Comparison of ENCODE assay signal across 30 cellular contexts in the genomic region with DNA sequence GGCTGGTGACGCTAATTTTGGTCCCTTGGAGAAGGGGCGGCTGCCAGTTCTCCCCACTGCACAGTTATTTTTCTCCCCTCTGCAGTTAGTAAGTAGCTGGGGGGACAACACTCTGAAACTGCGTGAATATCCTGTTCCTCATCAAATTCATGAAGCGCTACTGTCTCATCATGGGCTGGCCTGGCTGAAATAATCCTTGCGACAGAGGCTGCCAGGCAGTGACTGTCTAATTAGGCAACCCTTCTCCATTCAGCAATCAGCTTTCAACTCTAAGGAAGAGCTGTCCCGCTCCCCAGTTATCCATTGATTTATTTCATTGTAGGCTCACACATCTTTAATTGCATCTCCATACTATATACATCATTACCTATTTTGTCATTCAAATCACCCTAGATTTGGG. TPM values are rescaled to one million over a fixed set of nuclear protein-coding genes. Genes with fewer than 3 reads are reported as not detected.
DNase-seq lines count a peak whose midpoint lies in the region; ATAC-seq and TF ChIP-seq lines count a peak whose summit lies in the region.
"Had no signal": no experiment of that assay in that cellular context is flagged by ENCODE, and none has a peak within 500 bp of the region (broad histone marks: within the 10 kb centered on the region; RNA-seq: fewer than 3 reads in every experiment).

No MANE protein-coding gene starts in this region.

- H3K4me3 Mint-ChIP-seq in IgD-negative memory B cell: peak overlapping the region in 1 of 4 donors; percentile 72
- no peak overlapping the region for H3K4me3 Mint-ChIP-seq in WTC11
- H3K4me3 Mint-ChIP-seq: activated CD4-positive, alpha-beta T cell treated with anti-CD3 and anti-CD28 coated beads for 36 hours; activated T-cell treated with anti-CD3 and anti-CD28 coated beads, Interleukin-2, amount 50 U/mL, for 4 hours; CD4-positive, alpha-beta memory T cell; neural crest cell; stimulated activated effector memory CD8-positive, alpha-beta T cell treated with anti-CD3 and anti-CD28 coated beads, Interleukin-12 subunit alpha, Interleukin-12 subunit beta, amount 100 ng/mL, for 72 hours had no signal

- TF ChIP-seq CTCF in RWPE2 (IDR thresholded peaks at IDR 0.05; ENCODE audit: poor library complexity, severe bottlenecking): no peak
- no peak for TF ChIP-seq CTCF in WTC11 (IDR thresholded peaks at IDR 0.05)

- peak overlapping the region; percentile 88 for H3K27ac ChIP-seq in RWPE2 (ENCODE audit: poor library complexity, severe bottlenecking)
- H3K27ac ChIP-seq: brain microvascular endothelial cell, esophagus muscularis mucosa, gastrocnemius medialis, hepatocyte, left ventricle myocardium inferior, parathyroid adenoma, testis had no signal

- peaks cover 78% of the 10 kb centered on the region for H3K36me3 ChIP-seq in RWPE2 (ENCODE audit: low read depth)
- H3K36me3 ChIP-seq: brain microvascular endothelial cell, gastrocnemius medialis had no signal

- CTCF ChIA-PET in WTC11 (lab: Charles Lee): interaction anchor here (0.7 to 2.0 kb wide), 2 partner anchors 31 kb away, joined by 3 to 9 read pairs; no protein-coding TSS in a partner anchor

- H3K4me1 ChIP-seq in RWPE2 (ENCODE audit: insufficient read depth, poor library complexity, severe bottlenecking): peaks cover 25% of the 10 kb centered on the region
- H3K4me1 ChIP-seq: gastrocnemius medialis, left ventricle myocardium inferior, parathyroid adenoma, testis had no signal

- no peak overlapping the region for H3K4me3 ChIP-seq in RWPE2 (ENCODE audit: severe bottlenecking)
- H3K4me3 ChIP-seq: esophagus muscularis mucosa, gastrocnemius medialis, hepatocyte, left ventricle myocardium inferior, spleen, testis had no signal

- DNase-seq in AML-193 (lab: John Stamatoyannopoulos, UW): peak; percentile 65 to 78
- no peak for DNase-seq in RWPE2 (ENCODE audit: low spot score)
- DNase-seq in fibroblast of gingiva (ENCODE audit: low read depth): peak; percentile 13
- DNase-seq in dedifferentiated amniotic fluid mesenchymal stem cell (ENCODE audit: extremely low spot score): no peak
- DNase-seq in WTC11 (ENCODE audit: low spot score): no peak
- no peak for DNase-seq in NCI-H526 treated with DMSO at 0.1 percent for 48 hours (lab: John Stamatoyannopoulos, UW)
- DNase-seq: activated CD4-positive, alpha-beta T cell treated with anti-CD3 and anti-CD28 coated beads for 36 hours; activated naive CD4-positive, alpha-beta T cell; activated T-cell treated with anti-CD3 and anti-CD28 coated beads, Interleukin-2, amount 50 U/mL, for 4 hours; brain microvascular endothelial cell; CD4-positive, alpha-beta memory T cell; effector CD8-positive, alpha-beta T cell; gastrocnemius medialis; left ventricle myocardium inferior; midbrain; NCI-H146; OCI-M1; right cardiac atrium; SHP77 treated with DMSO at 0.1 percent for 48 hours; spleen; stimulated activated CD4-positive, alpha-beta T cell treated with anti-CD3 and anti-CD28 coated beads, Interleukin-2, amount 100 ng/mL, for 48 hours; T-helper 1 cell; testis had no signal

- H3K27ac Mint-ChIP-seq in IgD-negative memory B cell (peak overlapping the region in 2 of 3 donors; percentile 31 to 64), WTC11 (no peak overlapping the region)
- H3K27ac Mint-ChIP-seq: activated CD4-positive, alpha-beta T cell treated with anti-CD3 and anti-CD28 coated beads for 36 hours; stimulated activated effector memory CD8-positive, alpha-beta T cell treated with anti-CD3 and anti-CD28 coated beads, Interleukin-12 subunit alpha, Interleukin-12 subunit beta, amount 100 ng/mL, for 72 hours had no signal

- H3K9me3 Mint-ChIP-seq in IgD-negative memory B cell: no peaks in the 10 kb centered on the region
- no peaks in the 10 kb centered on the region for H3K9me3 Mint-ChIP-seq in WTC11
- H3K9me3 Mint-ChIP-seq: activated T-cell treated with anti-CD3 and anti-CD28 coated beads, Interleukin-2, amount 50 U/mL, for 4 hours; CD4-positive, alpha-beta memory T cell; neural crest cell; stimulated activated effector memory CD8-positive, alpha-beta T cell treated with anti-CD3 and anti-CD28 coated beads, Interleukin-12 subunit alpha, Interleukin-12 subunit beta, amount 100 ng/mL, for 72 hours had no signal

- POLR2A ChIA-PET in WTC11 (lab: Charles Lee): no interaction called here

- peaks cover 3% of the 10 kb centered on the region for H3K36me3 Mint-ChIP-seq in IgD-negative memory B cell
- H3K36me3 Mint-ChIP-seq in WTC11: no peaks in the 10 kb centered on the region
- H3K36me3 Mint-ChIP-seq: stimulated activated effector memory CD8-positive, alpha-beta T cell treated with anti-CD3 and anti-CD28 coated beads, Interleukin-12 subunit alpha, Interleukin-12 subunit beta, amount 100 ng/mL, for 72 hours had no signal

- H3K4me1 Mint-ChIP-seq in IgD-negative memory B cell (peaks cover 18 to 21% (median 21%) of the 10 kb centered on the region in 3 donors), WTC11 (peaks cover 7% of the 10 kb centered on the region)

- H3K9me3 ChIP-seq in RWPE2 (ENCODE audit: severe bottlenecking): no peaks in the 10 kb centered on the region
- H3K9me3 ChIP-seq: esophagus muscularis mucosa, gastrocnemius medialis, left ventricle myocardium inferior, spleen, testis had no signal

- H3K27me3 Mint-ChIP-seq in IgD-negative memory B cell (no peaks in the 10 kb centered on the region), WTC11 (ENCODE audit: low read depth) (no peaks in the 10 kb centered on the region)
- H3K27me3 Mint-ChIP-seq: activated CD4-positive, alpha-beta T cell treated with anti-CD3 and anti-CD28 coated beads for 36 hours; CD4-positive, alpha-beta memory T cell had no signal

- H3K27me3 ChIP-seq in RWPE2 (ENCODE audit: insufficient read depth, poor library complexity, severe bottlenecking): no peaks in the 10 kb centered on the region
- H3K27me3 ChIP-seq: brain microvascular endothelial cell, esophagus muscularis mucosa, gastrocnemius medialis, hepatocyte, spleen, testis had no signal

- ATAC-seq in RWPE2 (ENCODE audit: low read depth) (no peak), WTC11 (no peak), HG03565 (IDR thresholded peaks at IDR 0.05; ENCODE audit: unreplicated experiment) (no peak)
- ATAC-seq: activated CD4-positive, alpha-beta T cell treated with anti-CD3 and anti-CD28 coated beads for 36 hours; activated T-cell treated with anti-CD3 and anti-CD28 coated beads, Interleukin-2, amount 50 U/mL, for 4 hours; gastrocnemius medialis; right cardiac atrium; stimulated activated effector memory CD8-positive, alpha-beta T cell treated with anti-CD3 and anti-CD28 coated beads, Interleukin-12 subunit alpha, Interleukin-12 subunit beta, amount 100 ng/mL, for 72 hours had no signal

TF ChIP-seq in WTC11, 78 proteins besides CTCF, POLR2A, EP300 and RAD21 (continues in another document):
- TF ChIP-seq GABPB1 (CRISPR knock-in tag; IDR thresholded peaks at IDR 0.05) (no peak), NFE2L1 (CRISPR knock-in tag; IDR thresholded peaks at IDR 0.05) (no peak), ZBTB21 (CRISPR knock-in tag; IDR thresholded peaks at IDR 0.05; ENCODE audit: borderline replicate concordance) (no peak), RORB (CRISPR knock-in tag; IDR thresholded peaks at IDR 0.05) (no peak), HMGA2 (CRISPR knock-in tag; IDR thresholded peaks at IDR 0.05) (no peak), CREB1 (CRISPR knock-in tag; IDR thresholded peaks at IDR 0.05) (no peak)
- TF ChIP-seq, protein P1, sequence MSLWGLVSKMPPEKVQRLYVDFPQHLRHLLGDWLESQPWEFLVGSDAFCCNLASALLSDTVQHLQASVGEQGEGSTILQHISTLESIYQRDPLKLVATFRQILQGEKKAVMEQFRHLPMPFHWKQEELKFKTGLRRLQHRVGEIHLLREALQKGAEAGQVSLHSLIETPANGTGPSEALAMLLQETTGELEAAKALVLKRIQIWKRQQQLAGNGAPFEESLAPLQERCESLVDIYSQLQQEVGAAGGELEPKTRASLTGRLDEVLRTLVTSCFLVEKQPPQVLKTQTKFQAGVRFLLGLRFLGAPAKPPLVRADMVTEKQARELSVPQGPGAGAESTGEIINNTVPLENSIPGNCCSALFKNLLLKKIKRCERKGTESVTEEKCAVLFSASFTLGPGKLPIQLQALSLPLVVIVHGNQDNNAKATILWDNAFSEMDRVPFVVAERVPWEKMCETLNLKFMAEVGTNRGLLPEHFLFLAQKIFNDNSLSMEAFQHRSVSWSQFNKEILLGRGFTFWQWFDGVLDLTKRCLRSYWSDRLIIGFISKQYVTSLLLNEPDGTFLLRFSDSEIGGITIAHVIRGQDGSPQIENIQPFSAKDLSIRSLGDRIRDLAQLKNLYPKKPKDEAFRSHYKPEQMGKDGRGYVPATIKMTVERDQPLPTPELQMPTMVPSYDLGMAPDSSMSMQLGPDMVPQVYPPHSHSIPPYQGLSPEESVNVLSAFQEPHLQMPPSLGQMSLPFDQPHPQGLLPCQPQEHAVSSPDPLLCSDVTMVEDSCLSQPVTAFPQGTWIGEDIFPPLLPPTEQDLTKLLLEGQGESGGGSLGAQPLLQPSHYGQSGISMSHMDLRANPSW (CRISPR knock-in tag; conservative IDR thresholded peaks at IDR 0.05; ENCODE audit: low read depth): no peak
- TF ChIP-seq, protein P2, sequence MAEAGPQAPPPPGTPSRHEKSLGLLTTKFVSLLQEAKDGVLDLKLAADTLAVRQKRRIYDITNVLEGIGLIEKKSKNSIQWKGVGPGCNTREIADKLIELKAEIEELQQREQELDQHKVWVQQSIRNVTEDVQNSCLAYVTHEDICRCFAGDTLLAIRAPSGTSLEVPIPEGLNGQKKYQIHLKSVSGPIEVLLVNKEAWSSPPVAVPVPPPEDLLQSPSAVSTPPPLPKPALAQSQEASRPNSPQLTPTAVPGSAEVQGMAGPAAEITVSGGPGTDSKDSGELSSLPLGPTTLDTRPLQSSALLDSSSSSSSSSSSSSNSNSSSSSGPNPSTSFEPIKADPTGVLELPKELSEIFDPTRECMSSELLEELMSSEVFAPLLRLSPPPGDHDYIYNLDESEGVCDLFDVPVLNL (CRISPR knock-in tag; IDR thresholded peaks at IDR 0.05; ENCODE audit: borderline replicate concordance, low read depth): no peak
- TF ChIP-seq, protein P3, sequence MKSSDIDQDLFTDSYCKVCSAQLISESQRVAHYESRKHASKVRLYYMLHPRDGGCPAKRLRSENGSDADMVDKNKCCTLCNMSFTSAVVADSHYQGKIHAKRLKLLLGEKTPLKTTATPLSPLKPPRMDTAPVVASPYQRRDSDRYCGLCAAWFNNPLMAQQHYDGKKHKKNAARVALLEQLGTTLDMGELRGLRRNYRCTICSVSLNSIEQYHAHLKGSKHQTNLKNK (CRISPR knock-in tag; IDR thresholded peaks at IDR 0.05): no peak
- TF ChIP-seq, protein P4, sequence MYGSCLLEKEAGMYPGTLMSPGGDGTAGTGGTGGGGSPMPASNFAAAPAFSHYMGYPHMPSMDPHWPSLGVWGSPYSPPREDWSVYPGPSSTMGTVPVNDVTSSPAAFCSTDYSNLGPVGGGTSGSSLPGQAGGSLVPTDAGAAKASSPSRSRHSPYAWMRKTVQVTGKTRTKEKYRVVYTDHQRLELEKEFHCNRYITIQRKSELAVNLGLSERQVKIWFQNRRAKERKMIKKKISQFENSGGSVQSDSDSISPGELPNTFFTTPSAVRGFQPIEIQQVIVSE (CRISPR knock-in tag; IDR thresholded peaks at IDR 0.05; ENCODE audit: borderline replicate concordance): no peak

RNA-seq across cellular contexts. Expression of a gene that starts 8.2 kb away (rescaled TPM):
- polyA plus RNA-seq in IgD-negative memory B cell: 39.8 TPM
- total RNA-seq in WTC11 (2021): 0.42 to 0.64 TPM (median 0.55 TPM) in 3 replicates

RNA-seq across cellular contexts. Expression of a gene that starts 48.7 kb away (rescaled TPM):
- 1.3 TPM for polyA plus RNA-seq in IgD-negative memory B cell
- total RNA-seq in WTC11 (2021): 2.6 to 3.9 TPM (median 2.8 TPM) in 3 replicates

Comparison
In these comparisons a context has a peak if more than half of its experiments do, and no peak if none do; other contexts are left out.
1. DNase-seq: peak in AML-193 (2 of 2) and fibroblast of gingiva (single experiment); none in RWPE2 (single experiment), dedifferentiated amniotic fluid mesenchymal stem cell (single experiment), WTC11 (single experiment) and NCI-H526 treated with DMSO at 0.1 percent for 48 hours (single experiment).